In the genomic region with DNA sequence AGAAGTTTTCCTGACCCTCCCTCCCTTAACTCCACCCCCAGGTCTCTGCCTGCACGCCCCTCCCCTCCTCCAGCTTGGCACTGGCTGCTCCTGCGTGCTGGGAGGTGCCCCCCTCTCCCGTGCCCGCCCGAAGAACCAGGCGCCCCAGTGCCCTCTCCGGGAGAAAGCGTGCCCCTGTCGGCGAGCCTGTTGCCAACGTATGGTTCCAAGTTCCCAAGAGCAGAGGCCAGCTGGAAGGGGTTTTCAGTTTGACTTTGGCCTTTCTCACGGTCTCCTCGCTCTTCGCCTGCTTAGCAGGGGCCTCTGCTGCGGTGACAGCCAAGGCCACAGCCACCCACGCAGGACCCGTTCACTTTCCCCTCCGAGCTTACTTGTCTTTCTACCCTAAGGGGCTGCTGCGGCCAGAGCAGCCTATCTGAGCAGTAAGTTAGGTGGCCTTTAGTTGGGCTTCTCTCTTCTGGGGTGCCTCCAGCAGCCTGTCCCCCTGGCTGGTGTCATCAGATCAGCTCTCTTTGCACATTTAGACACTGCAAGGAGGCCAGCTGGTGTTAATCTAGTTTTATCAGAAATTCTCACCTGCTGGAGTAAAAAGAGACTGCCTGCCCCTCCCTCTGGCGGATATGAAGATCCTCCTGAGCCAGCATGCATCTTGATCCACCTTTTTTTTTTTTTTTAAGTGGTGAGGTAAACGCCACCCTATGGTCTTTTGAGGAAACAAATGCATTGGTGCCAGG, we compare ENCODE assay signal across 8 cellular contexts. TPM values are rescaled to one million over a fixed set of nuclear protein-coding genes. Genes with fewer than 3 reads are reported as not detected.
DNase-seq lines count a peak whose midpoint lies in the region; ATAC-seq and TF ChIP-seq lines count a peak whose summit lies in the region.

No MANE protein-coding gene starts in this region.

- no peaks in the 10 kb centered on the region for H3K9me3 Mint-ChIP-seq in activated naive CD8-positive, alpha-beta T cell treated with anti-CD3 and anti-CD28 coated beads, Interleukin-2, amount 50 U/mL, for 24 hours

- 8% methylated on average over 17 of the region's 21 CpGs for WGBS in hepatocyte (ENCODE audit: low lambda C conversion rate, missing lambda C conversion rate)

- no peaks in the 10 kb centered on the region for H3K9me2 ChIP-seq in hepatocyte (replicated peaks; ENCODE audit: insufficient read depth)

- H3K9me3 ChIP-seq in hepatocyte (ENCODE audit: low read depth), result no peaks in the 10 kb centered on the region

- no peak overlapping the region for H3K27ac ChIP-seq in hepatocyte

- peaks cover 23% of the 10 kb centered on the region for H3K4me1 ChIP-seq in hepatocyte (ENCODE audit: insufficient read depth)

- peak overlapping the region; percentile 51 for H3K4me3 Mint-ChIP-seq in activated naive CD8-positive, alpha-beta T cell treated with anti-CD3 and anti-CD28 coated beads, Interleukin-2, amount 50 U/mL, for 24 hours

- no peaks in the 10 kb centered on the region for H3K36me3 Mint-ChIP-seq in activated naive CD8-positive, alpha-beta T cell treated with anti-CD3 and anti-CD28 coated beads, Interleukin-2, amount 50 U/mL, for 24 hours (ENCODE audit: low read depth)

- peak; percentile 46 for ATAC-seq in activated naive CD8-positive, alpha-beta T cell treated with anti-CD3 and anti-CD28 coated beads, Interleukin-2, amount 50 U/mL, for 24 hours
- no peak for ATAC-seq in HG02970 (IDR thresholded peaks at IDR 0.05; ENCODE audit: low FRiP score, unreplicated experiment)

- TF ChIP-seq CTCF in hepatocyte (IDR thresholded peaks at IDR 0.05; ENCODE audit: poor library complexity), result peak; percentile 11

- H3K4me3 ChIP-seq in hepatocyte, result peak overlapping the region; percentile 29

- no peak overlapping the region for H3K27ac Mint-ChIP-seq in activated naive CD8-positive, alpha-beta T cell treated with anti-CD3 and anti-CD28 coated beads, Interleukin-2, amount 50 U/mL, for 24 hours

- no peaks in the 10 kb centered on the region for H3K79me2 ChIP-seq in hepatocyte

- no peak overlapping the region for H2AFZ ChIP-seq in hepatocyte

- H3K36me3 ChIP-seq in hepatocyte (replicated peaks; ENCODE audit: insufficient read depth, low read depth), result no peaks in the 10 kb centered on the region

- peaks cover 52% of the 10 kb centered on the region for H3K27me3 ChIP-seq in hepatocyte

- peaks cover 14% of the 10 kb centered on the region for H3K4me1 Mint-ChIP-seq in activated naive CD8-positive, alpha-beta T cell treated with anti-CD3 and anti-CD28 coated beads, Interleukin-2, amount 50 U/mL, for 24 hours

- peak overlapping the region; percentile 98 for H3K4me2 ChIP-seq in hepatocyte

- no peaks in the 10 kb centered on the region for H4K20me1 ChIP-seq in hepatocyte (ENCODE audit: insufficient read depth, poor library complexity, severe bottlenecking)

- H3K27me3 Mint-ChIP-seq in activated naive CD8-positive, alpha-beta T cell treated with anti-CD3 and anti-CD28 coated beads, Interleukin-2, amount 50 U/mL, for 24 hours, result peaks cover 63% of the 10 kb centered on the region

- DNase-seq in activated T-cell treated with anti-CD3 and anti-CD28 coated beads for 24 hours (ENCODE audit: low read depth) (peak; percentile 2), activated T-cell treated with anti-CD3 and anti-CD28 coated beads for 4 hours (no peak), NCI-H1436 treated with DMSO at 0.1 percent for 48 hours (lab: John Stamatoyannopoulos, UW) (peak; percentile 31), hepatocyte (ENCODE audit: low spot score) (peak; percentile 45), retina (peak; percentile 61), NCI-H2029 (lab: John Stamatoyannopoulos, UW) (no peak)
- peak; percentile 58 for DNase-seq in activated naive CD8-positive, alpha-beta T cell treated with anti-CD3 and anti-CD28 coated beads, Interleukin-2, amount 50 U/mL, for 24 hours

RNA-seq across cellular contexts. Expression of a gene that starts 1.5 kb away (rescaled TPM):
- total RNA-seq in hepatocyte, result 0.07 and 0.16 TPM in 2 replicates
- 0.06 TPM in 1 of 2 replicates, not detected in the other for polyA plus RNA-seq in hepatocyte

Comparison
In these comparisons a context has a peak if more than half of its experiments do, and no peak if none do; other contexts are left out.
1. DNase-seq: peak in activated T-cell treated with anti-CD3 and anti-CD28 coated beads for 24 hours (single experiment), NCI-H1436 treated with DMSO at 0.1 percent for 48 hours (single experiment), activated naive CD8-positive, alpha-beta T cell treated with anti-CD3 and anti-CD28 coated beads, Interleukin-2, amount 50 U/mL, for 24 hours (single experiment), hepatocyte (single experiment) and retina (single experiment); none in activated T-cell treated with anti-CD3 and anti-CD28 coated beads for 4 hours (single experiment) and NCI-H2029 (single experiment).